In genomic region chr17:77419547-77420475, GRCh38 we compare ENCODE assay signal across 8 cellular contexts.
DNase-seq lines count a peak whose midpoint lies in the region; ATAC-seq, FAIRE-seq and TF ChIP-seq lines count a peak whose summit lies in the region.

No MANE protein-coding gene starts in this region.

- CTCF ChIA-PET in A549 (lab: Yijun Ruan, JAX), result interaction anchor here (1.0 to 18.7 kb wide), 8 partner anchors 9 to 90 kb away, joined by 3 to 198 read pairs (median 13); no protein-coding TSS in a partner anchor

- TF ChIP-seq RAD21 in A549 (conservative IDR thresholded peaks at IDR 0.05 in 1 of 2, IDR thresholded peaks at IDR 0.05 in 1 of 2), result no peak

- WGBS in A549 (ENCODE audit: missing lambda C conversion rate), result 77% methylated on average over 24 of the region's 26 CpGs

- H3K27me3 ChIP-seq in iPS-18a (ENCODE audit: control insufficient read depth, insufficient read depth, low read length), result no peaks in the 10 kb centered on the region

- H3K4me1 ChIP-seq in A549 (peaks cover 69% of the 10 kb centered on the region), iPS-18a (ENCODE audit: control insufficient read depth, low read depth, low read length) (peaks cover 30% of the 10 kb centered on the region)

- no peak for DNase-seq in A549 (ENCODE audit: low read depth in 1 of 2, low spot score in 1 of 2)
- peak; percentile 60 for DNase-seq in ELR (ENCODE audit: low read depth)
- no peak for DNase-seq in SKM-1 (lab: John Stamatoyannopoulos, UW; ENCODE audit: unreplicated experiment)
- no peak for DNase-seq in mucosa of gallbladder (ENCODE audit: low spot score)

- H3K27ac ChIP-seq in A549, result peak overlapping the region; percentile 75 to 95
- H3K27ac ChIP-seq in iPS-18a (ENCODE audit: low read length), result no peak overlapping the region

- FAIRE-seq in A549 (lab: Jason Lieb, UNC), result no peak

- H3K9ac ChIP-seq in iPS-18a (ENCODE audit: low read length), result no peak overlapping the region

- no peak for TF ChIP-seq CTCF in A549 (IDR thresholded peaks at IDR 0.05)

- peak overlapping the region; percentile 71; the same call in 2 of the 3 replicates for H3K4me2 ChIP-seq in A549

- no peaks in the 10 kb centered on the region for H3K36me3 ChIP-seq in iPS-18a (ENCODE audit: control insufficient read depth, low read depth, low read length)

- peak in 1 of 2 experiments; percentile 9; a peak in 3 of 6 replicates for ATAC-seq in A549
- peak; percentile 43 for ATAC-seq in SK-N-SH treated with all-trans-retinoic acid at 6 μM for 48 hours
- no peak for ATAC-seq in HG03565 (IDR thresholded peaks at IDR 0.05; ENCODE audit: unreplicated experiment)
- ATAC-seq in HG03108 (IDR thresholded peaks at IDR 0.05; ENCODE audit: unreplicated experiment), result no peak

- H3K4me3 ChIP-seq in A549, result no peak overlapping the region
- H3K4me3 ChIP-seq in iPS-18a (ENCODE audit: low read length), result peak overlapping the region; percentile 13

- no peaks in the 10 kb centered on the region for H3K9me3 ChIP-seq in A549
- H3K9me3 ChIP-seq in iPS-18a (ENCODE audit: control insufficient read depth, low read depth, low read length), result no peaks in the 10 kb centered on the region

- POLR2A ChIA-PET in A549 (lab: Yijun Ruan, JAX), result no interaction called here

- TF ChIP-seq POLR2A in A549 (IDR thresholded peaks at IDR 0.05; ENCODE audit: low read length), result no peak

- no peak for TF ChIP-seq EP300 in A549 (IDR thresholded peaks at IDR 0.05)

TF ChIP-seq in A549, 52 proteins besides CTCF, POLR2A, EP300 and RAD21:
- no peak for TF ChIP-seq ZNF302 (CRISPR knock-in tag; IDR thresholded peaks at IDR 0.05)
- TF ChIP-seq FOXS1 (CRISPR knock-in tag; IDR thresholded peaks at IDR 0.05), result no peak
- TF ChIP-seq RNF2 (IDR thresholded peaks at IDR 0.05; ENCODE audit: borderline replicate concordance, low read depth), result no peak
TF ChIP-seq in A549: peak in this region for 0.

TF ChIP-seq in SK-N-SH treated with all-trans-retinoic acid at 6 μM for 48 hours, 23 proteins besides CTCF, POLR2A, EP300 and RAD21:
- no peak for TF ChIP-seq SNAI2 (CRISPR knock-in tag; IDR thresholded peaks at IDR 0.05)
- TF ChIP-seq OSR1 (CRISPR knock-in tag; IDR thresholded peaks at IDR 0.05), result no peak
- no peak for TF ChIP-seq RARB (CRISPR knock-in tag; IDR thresholded peaks at IDR 0.05)
- no peak for TF ChIP-seq ZNF565 (CRISPR knock-in tag; conservative IDR thresholded peaks at IDR 0.05; ENCODE audit: low read depth)
- TF ChIP-seq, protein P1, sequence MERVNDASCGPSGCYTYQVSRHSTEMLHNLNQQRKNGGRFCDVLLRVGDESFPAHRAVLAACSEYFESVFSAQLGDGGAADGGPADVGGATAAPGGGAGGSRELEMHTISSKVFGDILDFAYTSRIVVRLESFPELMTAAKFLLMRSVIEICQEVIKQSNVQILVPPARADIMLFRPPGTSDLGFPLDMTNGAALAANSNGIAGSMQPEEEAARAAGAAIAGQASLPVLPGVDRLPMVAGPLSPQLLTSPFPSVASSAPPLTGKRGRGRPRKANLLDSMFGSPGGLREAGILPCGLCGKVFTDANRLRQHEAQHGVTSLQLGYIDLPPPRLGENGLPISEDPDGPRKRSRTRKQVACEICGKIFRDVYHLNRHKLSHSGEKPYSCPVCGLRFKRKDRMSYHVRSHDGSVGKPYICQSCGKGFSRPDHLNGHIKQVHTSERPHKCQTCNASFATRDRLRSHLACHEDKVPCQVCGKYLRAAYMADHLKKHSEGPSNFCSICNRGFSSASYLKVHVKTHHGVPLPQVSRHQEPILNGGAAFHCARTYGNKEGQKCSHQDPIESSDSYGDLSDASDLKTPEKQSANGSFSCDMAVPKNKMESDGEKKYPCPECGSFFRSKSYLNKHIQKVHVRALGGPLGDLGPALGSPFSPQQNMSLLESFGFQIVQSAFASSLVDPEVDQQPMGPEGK (CRISPR knock-in tag; IDR thresholded peaks at IDR 0.05; ENCODE audit: borderline replicate concordance), result no peak
- TF ChIP-seq ZC3H10 (CRISPR knock-in tag; IDR thresholded peaks at IDR 0.05), result no peak
- TF ChIP-seq, protein P2, sequence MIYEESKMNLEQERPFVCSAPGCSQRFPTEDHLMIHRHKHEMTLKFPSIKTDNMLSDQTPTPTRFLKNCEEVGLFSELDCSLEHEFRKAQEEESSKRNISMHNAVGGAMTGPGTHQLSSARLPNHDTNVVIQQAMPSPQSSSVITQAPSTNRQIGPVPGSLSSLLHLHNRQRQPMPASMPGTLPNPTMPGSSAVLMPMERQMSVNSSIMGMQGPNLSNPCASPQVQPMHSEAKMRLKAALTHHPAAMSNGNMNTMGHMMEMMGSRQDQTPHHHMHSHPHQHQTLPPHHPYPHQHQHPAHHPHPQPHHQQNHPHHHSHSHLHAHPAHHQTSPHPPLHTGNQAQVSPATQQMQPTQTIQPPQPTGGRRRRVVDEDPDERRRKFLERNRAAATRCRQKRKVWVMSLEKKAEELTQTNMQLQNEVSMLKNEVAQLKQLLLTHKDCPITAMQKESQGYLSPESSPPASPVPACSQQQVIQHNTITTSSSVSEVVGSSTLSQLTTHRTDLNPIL (CRISPR knock-in tag; IDR thresholded peaks at IDR 0.05; ENCODE audit: low read depth), result no peak
- no peak for TF ChIP-seq ZNF8 (CRISPR knock-in tag; IDR thresholded peaks at IDR 0.05)
- TF ChIP-seq CSDC2 (CRISPR knock-in tag; IDR thresholded peaks at IDR 0.05), result no peak
- no peak for TF ChIP-seq ISL1 (CRISPR knock-in tag; IDR thresholded peaks at IDR 0.05)
- TF ChIP-seq, protein P3, sequence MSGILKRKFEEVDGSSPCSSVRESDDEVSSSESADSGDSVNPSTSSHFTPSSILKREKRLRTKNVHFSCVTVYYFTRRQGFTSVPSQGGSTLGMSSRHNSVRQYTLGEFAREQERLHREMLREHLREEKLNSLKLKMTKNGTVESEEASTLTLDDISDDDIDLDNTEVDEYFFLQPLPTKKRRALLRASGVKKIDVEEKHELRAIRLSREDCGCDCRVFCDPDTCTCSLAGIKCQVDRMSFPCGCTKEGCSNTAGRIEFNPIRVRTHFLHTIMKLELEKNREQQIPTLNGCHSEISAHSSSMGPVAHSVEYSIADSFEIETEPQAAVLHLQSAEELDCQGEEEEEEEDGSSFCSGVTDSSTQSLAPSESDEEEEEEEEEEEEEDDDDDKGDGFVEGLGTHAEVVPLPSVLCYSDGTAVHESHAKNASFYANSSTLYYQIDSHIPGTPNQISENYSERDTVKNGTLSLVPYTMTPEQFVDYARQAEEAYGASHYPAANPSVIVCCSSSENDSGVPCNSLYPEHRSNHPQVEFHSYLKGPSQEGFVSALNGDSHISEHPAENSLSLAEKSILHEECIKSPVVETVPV (CRISPR knock-in tag; IDR thresholded peaks at IDR 0.05), result no peak
- no peak for TF ChIP-seq ESRRG (CRISPR knock-in tag; IDR thresholded peaks at IDR 0.05)
- TF ChIP-seq GLIS3 (CRISPR knock-in tag; IDR thresholded peaks at IDR 0.05), result no peak
- no peak for TF ChIP-seq TSHZ2 (CRISPR knock-in tag; IDR thresholded peaks at IDR 0.05)
- TF ChIP-seq ZFP3 (CRISPR knock-in tag; IDR thresholded peaks at IDR 0.05), result no peak
- TF ChIP-seq PPARA (CRISPR knock-in tag; IDR thresholded peaks at IDR 0.05; ENCODE audit: borderline replicate concordance), result no peak
- TF ChIP-seq TOX (CRISPR knock-in tag; IDR thresholded peaks at IDR 0.05; ENCODE audit: borderline replicate concordance), result no peak
TF ChIP-seq in SK-N-SH treated with all-trans-retinoic acid at 6 μM for 48 hours: peak in this region for 0.
